ENCODE assay signal across 23 cellular contexts in genomic region chr4:5162909-5163508, GRCh38.
DNase-seq lines count a peak whose midpoint lies in the region; ATAC-seq and TF ChIP-seq lines count a peak whose summit lies in the region.
"Had no signal": no experiment of that assay in that cellular context is flagged by ENCODE, and none has a peak within 500 bp of the region (broad histone marks: within the 10 kb centered on the region; RNA-seq: fewer than 3 reads in every experiment).

No MANE protein-coding gene starts in this region.

- no peak overlapping the region for H2AFZ ChIP-seq in neuronal stem cell (ENCODE audit: low read length)
- H2AFZ ChIP-seq: PC-9 had no signal

- CTCF ChIA-PET in A673 (lab: Charles Lee): no interaction called here

- no peak overlapping the region for H3K14ac ChIP-seq in neuronal stem cell (ENCODE audit: low read length)

- no peak overlapping the region for H2BK12ac ChIP-seq in neuronal stem cell (ENCODE audit: low read length)

- H3K23ac ChIP-seq in neuronal stem cell (ENCODE audit: low read depth, low read length, poor library complexity): no peak overlapping the region

- H3K18ac ChIP-seq in neuronal stem cell (ENCODE audit: low read length): no peak overlapping the region

- H3K4me1 Mint-ChIP-seq in naive B cell: no peaks in the 10 kb centered on the region
- H3K4me1 Mint-ChIP-seq: CD14-positive monocyte; CD8-positive, alpha-beta memory T cell had no signal

- H3K4me3 ChIP-seq in A673 (ENCODE audit: low read depth, low read length, poor library complexity, severe bottlenecking) (no peak overlapping the region), neuronal stem cell (ENCODE audit: low read length in 2 of 2) (no peak overlapping the region)
- H3K4me3 ChIP-seq: PC-9, SJCRH30 had no signal

- H2AK5ac ChIP-seq in neuronal stem cell (ENCODE audit: low read depth, low read length): no peak overlapping the region

- peaks cover 0 to 3% (median 0%) of the 10 kb centered on the region in 7 donors for H3K9me3 Mint-ChIP-seq in naive B cell
- H3K9me3 Mint-ChIP-seq: CD14-positive monocyte had no signal

- peaks cover 0 to 7% (median 0%) of the 10 kb centered on the region in 3 donors for H3K27me3 Mint-ChIP-seq in naive B cell

- H4K91ac ChIP-seq in neuronal stem cell (ENCODE audit: low read depth, low read length, poor library complexity): no peak overlapping the region

- peak overlapping the region in 4 of 6 donors; percentile 22 to 91 (median 75) for H3K27ac Mint-ChIP-seq in naive B cell
- H3K27ac Mint-ChIP-seq: CD14-positive monocyte; CD8-positive, alpha-beta memory T cell had no signal

- no CpG with 5 or more reads among the region's 6 CpGs for WGBS in neuronal stem cell (ENCODE audit: extremely low coverage in 2 of 2, insufficient read length in 2 of 2, insufficient replicate concordance in 1 of 2), 2 donors

- no peak overlapping the region for H3K4ac ChIP-seq in neuronal stem cell (ENCODE audit: low read length)

- TF ChIP-seq CTCF in A673 (conservative IDR thresholded peaks at IDR 0.05; ENCODE audit: low read depth, low read length): no peak

- H3K9me3 ChIP-seq in A673 (ENCODE audit: low read depth, low read length, poor library complexity, severe bottlenecking) (no peaks in the 10 kb centered on the region), neuronal stem cell (replicated peaks in 1 of 2; ENCODE audit: control insufficient read depth in 2 of 2, insufficient read depth in 1 of 2, low read depth in 1 of 2, low read length in 2 of 2) (peaks cover 0 to 3% of the 10 kb centered on the region in 2 donors)
- H3K9me3 ChIP-seq: BE2C, SJCRH30 had no signal

- POLR2A ChIA-PET in A673 (lab: Charles Lee; ENCODE audit: low non-redundant PET): no interaction called here

- no TSS peak for BruUV-seq in A673 (replicated peaks; lab: Mats Ljungman, UMichigan)

- H2BK15ac ChIP-seq in neuronal stem cell (ENCODE audit: low read length): no peak overlapping the region

- ATAC-seq in naive B cell (ENCODE audit: low read depth in 2 of 2): no peak
- ATAC-seq in HG03095 (IDR thresholded peaks at IDR 0.05; ENCODE audit: unreplicated experiment): no peak
- ATAC-seq: Right ventricle myocardium inferior had no signal

- H2BK120ac ChIP-seq in neuronal stem cell (ENCODE audit: low read depth, low read length): no peak overlapping the region

- H3K36me3 ChIP-seq in A673 (ENCODE audit: insufficient read depth, low read length, poor library complexity, severe bottlenecking) (no peaks in the 10 kb centered on the region), neuronal stem cell (replicated peaks in 1 of 2; ENCODE audit: control insufficient read depth in 2 of 2, insufficient read depth in 2 of 2, low read length in 2 of 2) (no peaks in the 10 kb centered on the region)
- H3K36me3 ChIP-seq: BE2C, SJCRH30 had no signal

- H3K36me3 Mint-ChIP-seq in naive B cell: no peaks in the 10 kb centered on the region
- H3K36me3 Mint-ChIP-seq: CD14-positive monocyte; CD8-positive, alpha-beta memory T cell had no signal

- no peak overlapping the region for H2BK5ac ChIP-seq in neuronal stem cell (ENCODE audit: low read length)

- H3K27ac ChIP-seq in A673 (ENCODE audit: low read depth, low read length, poor library complexity, severe bottlenecking) (no peak overlapping the region), neuronal stem cell (replicated peaks; ENCODE audit: low read length) (no peak overlapping the region)
- H3K27ac ChIP-seq: PC-9, SJCRH30 had no signal

- no peaks in the 10 kb centered on the region for H3K79me1 ChIP-seq in neuronal stem cell (ENCODE audit: low read depth, low read length)

- no peaks in the 10 kb centered on the region for H3K27me3 ChIP-seq in A673 (replicated peaks; ENCODE audit: insufficient read depth, low read depth, low read length, poor library complexity)
- no peaks in the 10 kb centered on the region for H3K27me3 ChIP-seq in neuronal stem cell (ENCODE audit: control insufficient read depth in 3 of 3, insufficient read depth in 3 of 3, low read depth in 1 of 3, low read length in 3 of 3)
- H3K27me3 ChIP-seq: BE2C, SJCRH30 had no signal

- H3K4me3 Mint-ChIP-seq in naive B cell: no peak overlapping the region
- H3K4me3 Mint-ChIP-seq: CD14-positive monocyte; CD8-positive, alpha-beta memory T cell had no signal

- DNase-seq in A673 (ENCODE audit: low spot score): peak; percentile 29
- DNase-seq in H4 (ENCODE audit: low spot score): peak; percentile 6
- peak; percentile 63 for DNase-seq in NCI-H82 treated with DMSO at 0.1 percent for 48 hours (lab: John Stamatoyannopoulos, UW; ENCODE audit: unreplicated experiment)
- DNase-seq in naive B cell: no peak
- no peak for DNase-seq in neuronal stem cell (ENCODE audit: low spot score)
- DNase-seq in NCI-H2196 treated with DMSO at 0.1 percent for 48 hours (lab: John Stamatoyannopoulos, UW; ENCODE audit: unreplicated experiment): no peak
- no peak for DNase-seq in stimulated activated CD4-positive, alpha-beta T cell treated with anti-CD3 and anti-CD28 coated beads, Interleukin-4, amount 100 ng/mL, for 24 hours
- DNase-seq: ACHN; BE2C; CD8-positive, alpha-beta memory T cell; DND-41; KG1; NCI-H1048; NCI-H1417; NCI-H1694; NCI-H2029 treated with DMSO at 0.1 percent for 48 hours; NCI-H226; NCI-H510A treated with DMSO at 0.1 percent for 48 hours; PC-9; SJCRH30 had no signal

- H3K9ac ChIP-seq in neuronal stem cell (ENCODE audit: low read depth, low read length, poor library complexity): no peak overlapping the region

- H3K4me2 ChIP-seq in neuronal stem cell (ENCODE audit: insufficient read depth, low read length, poor library complexity, severe bottlenecking): no peak overlapping the region
- H3K4me2 ChIP-seq: PC-9 had no signal

- intact Hi-C loops in A673 (cut with micrococcal nuclease; ENCODE audit: unreplicated experiment): no loop called here

- H3K4me1 ChIP-seq in A673 (ENCODE audit: insufficient read depth, low read length, poor library complexity, severe bottlenecking) (peaks cover 43% of the 10 kb centered on the region), neuronal stem cell (ENCODE audit: control insufficient read depth in 2 of 2, insufficient read depth in 1 of 2, low read depth in 1 of 2, low read length in 2 of 2) (peaks cover 0 to 14% of the 10 kb centered on the region in 2 donors)
- H3K4me1 ChIP-seq: BE2C had no signal

- no peak overlapping the region for H4K8ac ChIP-seq in neuronal stem cell (ENCODE audit: low read depth, low read length)

Comparison
In these comparisons a context has a peak if more than half of its experiments do, and no peak if none do; other contexts are left out.
1. DNase-seq: peak in A673 (single experiment), H4 (single experiment) and NCI-H82 treated with DMSO at 0.1 percent for 48 hours (single experiment); none in naive B cell (single experiment), neuronal stem cell (single experiment), NCI-H2196 treated with DMSO at 0.1 percent for 48 hours (single experiment) and stimulated activated CD4-positive, alpha-beta T cell treated with anti-CD3 and anti-CD28 coated beads, Interleukin-4, amount 100 ng/mL, for 24 hours (single experiment).